In genomic region chr10:44975487-44976331, GRCh38 we compare ENCODE assay signal across 1 cellular context.
TF ChIP-seq lines count a peak whose summit lies in the region.

No MANE protein-coding gene starts in this region.

TF ChIP-seq in HepG2, 621 proteins besides CTCF, POLR2A, EP300 and RAD21 (continued from another document and continues in another):
- peak; percentile 86; the same call in 1 of the 2 replicates for TF ChIP-seq ZBTB7B (CRISPR knock-in tag; IDR thresholded peaks at IDR 0.05)
- peak; percentile 49 for TF ChIP-seq SALL1 (CRISPR knock-in tag; IDR thresholded peaks at IDR 0.05)
- no peak for TF ChIP-seq ZNF7 (CRISPR knock-in tag; IDR thresholded peaks at IDR 0.05)
- TF ChIP-seq ZNF503 (CRISPR knock-in tag; IDR thresholded peaks at IDR 0.05): peak; percentile 58
- TF ChIP-seq ZNF567 (CRISPR knock-in tag; IDR thresholded peaks at IDR 0.05; ENCODE audit: borderline replicate concordance): 0 out of 2 replicates have a peak, but pooled peaks have one; percentile 11
- TF ChIP-seq ZNF274 (CRISPR knock-in tag; IDR thresholded peaks at IDR 0.05): 0 out of 2 replicates have a peak, but pooled peaks have one; percentile 37
- no peak for TF ChIP-seq ZNF720 (CRISPR knock-in tag; IDR thresholded peaks at IDR 0.05)
- TF ChIP-seq ZBTB10 (CRISPR knock-in tag; IDR thresholded peaks at IDR 0.05; ENCODE audit: borderline replicate concordance): no peak
- TF ChIP-seq RARG (CRISPR knock-in tag; IDR thresholded peaks at IDR 0.05; ENCODE audit: low read depth): 0 out of 2 replicates have a peak, but pooled peaks have one; percentile 41
- peak; percentile 57 for TF ChIP-seq ZNF574 (CRISPR knock-in tag; IDR thresholded peaks at IDR 0.05)
- TF ChIP-seq ZKSCAN5 (CRISPR knock-in tag; IDR thresholded peaks at IDR 0.05): 0 out of 2 replicates have a peak, but pooled peaks have one; percentile 14
- TF ChIP-seq ZGPAT (CRISPR knock-in tag; IDR thresholded peaks at IDR 0.05): peak; percentile 50
- 0 out of 2 replicates have a peak, but pooled peaks have one; percentile 25 for TF ChIP-seq ZNF251 (CRISPR knock-in tag; IDR thresholded peaks at IDR 0.05)
- no peak for TF ChIP-seq ATF2 (CRISPR knock-in tag; IDR thresholded peaks at IDR 0.05)
- no peak for TF ChIP-seq TSC22D2 (CRISPR knock-in tag; IDR thresholded peaks at IDR 0.05; ENCODE audit: borderline replicate concordance)
- TF ChIP-seq MIXL1 (CRISPR knock-in tag; IDR thresholded peaks at IDR 0.05): no peak
- TF ChIP-seq XBP1 (CRISPR knock-in tag; IDR thresholded peaks at IDR 0.05): no peak
- TF ChIP-seq ZBTB7A (CRISPR knock-in tag; IDR thresholded peaks at IDR 0.05): no peak
- no peak for TF ChIP-seq IRX3 (CRISPR knock-in tag; IDR thresholded peaks at IDR 0.05; ENCODE audit: borderline replicate concordance, low read depth)
- TF ChIP-seq PPARG (CRISPR knock-in tag; conservative IDR thresholded peaks at IDR 0.05): no peak
- no peak for TF ChIP-seq ZFYVE20 (CRISPR knock-in tag; IDR thresholded peaks at IDR 0.05; ENCODE audit: borderline replicate concordance, low read depth)
- no peak for TF ChIP-seq JUNB (CRISPR knock-in tag; IDR thresholded peaks at IDR 0.05; ENCODE audit: borderline replicate concordance)
- peak; percentile 67 for TF ChIP-seq PHF21A (CRISPR knock-in tag; IDR thresholded peaks at IDR 0.05)
- TF ChIP-seq BRF2 (CRISPR knock-in tag; IDR thresholded peaks at IDR 0.05): no peak
- peak; percentile 48 for TF ChIP-seq PHF5A (CRISPR knock-in tag; IDR thresholded peaks at IDR 0.05; ENCODE audit: low read depth, unreplicated experiment)
- 0 out of 2 replicates have a peak, but pooled peaks have one; percentile 64 for TF ChIP-seq ZNF879 (CRISPR knock-in tag; IDR thresholded peaks at IDR 0.05)
- TF ChIP-seq RFX1 (IDR thresholded peaks at IDR 0.05): no peak
- TF ChIP-seq RNF219 (CRISPR knock-in tag; IDR thresholded peaks at IDR 0.05): peak; percentile 94; the same call in 1 of the 2 replicates
- no peak for TF ChIP-seq MAZ (IDR thresholded peaks at IDR 0.05; ENCODE audit: borderline replicate concordance, low read depth, low read length)
- peak; percentile 42; the same call in 1 of the 2 replicates for TF ChIP-seq MAZ (CRISPR knock-in tag; IDR thresholded peaks at IDR 0.05; ENCODE audit: low read depth)
- peak; percentile 74; the same call in 1 of the 2 replicates for TF ChIP-seq ELF4 (CRISPR knock-in tag; IDR thresholded peaks at IDR 0.05; ENCODE audit: borderline replicate concordance)
- no peak for TF ChIP-seq RELA (CRISPR knock-in tag; IDR thresholded peaks at IDR 0.05)
- no peak for TF ChIP-seq NR2F6 (IDR thresholded peaks at IDR 0.05)
- peak; percentile 50; the same call in 1 of the 2 replicates for TF ChIP-seq NR2F6 (CRISPR knock-in tag; IDR thresholded peaks at IDR 0.05)
- TF ChIP-seq NR2C2 (CRISPR knock-in tag; IDR thresholded peaks at IDR 0.05; ENCODE audit: borderline replicate concordance): 0 out of 2 replicates have a peak, but pooled peaks have one; percentile 36
- no peak for TF ChIP-seq MXD3 (CRISPR knock-in tag; IDR thresholded peaks at IDR 0.05)
- no peak for TF ChIP-seq TAF1 (CRISPR knock-in tag; IDR thresholded peaks at IDR 0.05)
- no peak for TF ChIP-seq THAP8 (CRISPR knock-in tag; IDR thresholded peaks at IDR 0.05; ENCODE audit: borderline replicate concordance)
- TF ChIP-seq TFE3 (CRISPR knock-in tag; IDR thresholded peaks at IDR 0.05): peak; percentile 49; the same call in 1 of the 2 replicates
- 0 out of 2 replicates have a peak, but pooled peaks have one; percentile 14 for TF ChIP-seq ZNF335 (CRISPR knock-in tag; IDR thresholded peaks at IDR 0.05)
- TF ChIP-seq RBFOX2 (IDR thresholded peaks at IDR 0.05; ENCODE audit: low read depth, low read length): peak; percentile 47
- TF ChIP-seq E2F1 (CRISPR knock-in tag; IDR thresholded peaks at IDR 0.05): no peak
- TF ChIP-seq SAP130 (CRISPR knock-in tag; IDR thresholded peaks at IDR 0.05; ENCODE audit: low read depth): peak; percentile 29; the same call in 1 of the 2 replicates
